8 cellular contexts compared by ENCODE assay signal in genomic region chr11:47185305-47186075, GRCh38. TPM values are rescaled to one million over a fixed set of nuclear protein-coding genes. Genes with fewer than 3 reads are reported as not detected.
A peak's percentile ranks its signal among the peaks of the same experiment; 100 is the strongest.
DNase-seq lines count a peak whose midpoint lies in the region; ATAC-seq and TF ChIP-seq lines count a peak whose summit lies in the region.

No MANE protein-coding gene starts in this region.

- no peak for TF ChIP-seq CTCF in PC-3 (conservative IDR thresholded peaks at IDR 0.05; ENCODE audit: low read depth, low read length)
- TF ChIP-seq CTCF in colonic mucosa (IDR thresholded peaks at IDR 0.05): no peak
- TF ChIP-seq CTCF in liver (IDR thresholded peaks at IDR 0.05; ENCODE audit: low read depth, low read length, missing input control): no peak
- TF ChIP-seq CTCF in thoracic aorta (IDR thresholded peaks at IDR 0.05): no peak

- ATAC-seq in PC-3: peak; percentile 65
- ATAC-seq in thoracic aorta (ENCODE audit: insufficient number of reproducible peaks, low FRiP score, low read depth): peak; percentile 7
- ATAC-seq in HG02588 (IDR thresholded peaks at IDR 0.05; ENCODE audit: unreplicated experiment): no peak
- no peak for ATAC-seq in HG03196 (IDR thresholded peaks at IDR 0.05; ENCODE audit: unreplicated experiment)

- peaks cover 8% of the 10 kb centered on the region for H3K4me1 Mint-ChIP-seq in T-helper 2 cell treated with Interferon-gamma antibody and Interleukin-4, amounts not matched to agents 5 μg/mL and 100 μg/mL, for 36 hours (ENCODE audit: low read depth)

- POLR2A ChIA-PET in PC-3 (lab: Charles Lee; ENCODE audit: unreplicated experiment): interaction anchor here (0.8 to 1.3 kb wide), 4 partner anchors 25 to 63 kb away, joined by 3 to 16 read pairs (median 9); partner anchors contain the start of genes ACP2 and DDB2

- CTCF ChIA-PET in PC-3 (lab: Charles Lee): interaction anchor here (0.7 to 1.5 kb wide), 8 partner anchors 29 to 169 kb away, joined by 3 to 20 read pairs (median 10); partner anchors contain the start of genes ACP2 and NR1H3

- H3K9ac ChIP-seq in PC-3 (ENCODE audit: low read length): peak overlapping the region; percentile 85
- H3K9ac ChIP-seq in colonic mucosa (ENCODE audit: low read depth in 2 of 2, low read length in 2 of 2): peak overlapping the region; percentile 63 to 76
- H3K9ac ChIP-seq in liver (ENCODE audit: low read depth in 1 of 2, low read length in 2 of 2): peak overlapping the region; percentile 45 to 49

- H3K36me3 ChIP-seq in PC-3 (ENCODE audit: low read depth, low read length) (no peaks in the 10 kb centered on the region), colonic mucosa (no peaks in the 10 kb centered on the region), liver (ENCODE audit: control insufficient read depth in 4 of 4, insufficient read depth in 3 of 4, low read depth in 1 of 4, low read length in 3 of 4) (peaks cover 0 to 3% (median 1%) of the 10 kb centered on the region in 4 donors), thoracic aorta (peaks cover 3% of the 10 kb centered on the region)

- H3K27me3 ChIP-seq in PC-3 (ENCODE audit: low read length) (no peaks in the 10 kb centered on the region), colonic mucosa (peaks cover 17% of the 10 kb centered on the region), liver (ENCODE audit: control insufficient read depth in 4 of 4, insufficient read depth in 4 of 4, low read length in 3 of 4) (no peaks in the 10 kb centered on the region), thoracic aorta (replicated peaks; ENCODE audit: insufficient read depth) (no peaks in the 10 kb centered on the region)

- no peaks in the 10 kb centered on the region for H3K9me3 ChIP-seq in PC-3 (ENCODE audit: low read length)
- no peaks in the 10 kb centered on the region for H3K9me3 ChIP-seq in colonic mucosa
- H3K9me3 ChIP-seq in liver (ENCODE audit: control insufficient read depth in 4 of 4, low read length in 3 of 4): no peaks in the 10 kb centered on the region
- no peaks in the 10 kb centered on the region for H3K9me3 ChIP-seq in thoracic aorta

- peak overlapping the region; percentile 18 for H3K4me3 Mint-ChIP-seq in T-helper 2 cell treated with Interferon-gamma antibody and Interleukin-4, amounts not matched to agents 5 μg/mL and 100 μg/mL, for 36 hours

- no peak overlapping the region for H3K27ac Mint-ChIP-seq in T-helper 2 cell treated with Interferon-gamma antibody and Interleukin-4, amounts not matched to agents 5 μg/mL and 100 μg/mL, for 36 hours

- DNase-seq in T-helper 2 cell treated with Interferon-gamma antibody and Interleukin-4, amounts not matched to agents 5 μg/mL and 100 μg/mL, for 36 hours (ENCODE audit: low spot score): peak; percentile 14
- DNase-seq in T-helper 2 cell: no peak
- DNase-seq in PC-3: peak; percentile 84
- no peak for DNase-seq in colonic mucosa
- no peak for DNase-seq in thoracic aorta (ENCODE audit: low spot score)

- WGBS in liver: 4% methylated on average over 50 of the region's 50 CpGs

- H3K4me3 ChIP-seq in PC-3 (ENCODE audit: low read length) (peak overlapping the region; percentile 90), colonic mucosa (peak overlapping the region; percentile 75), liver (ENCODE audit: low read depth in 1 of 3, low read length in 3 of 3) (peak overlapping the region; percentile 49 to 84 (median 75)), thoracic aorta (peak overlapping the region; percentile 73)

- peak overlapping the region; percentile 92 for H3K4me2 ChIP-seq in PC-3 (ENCODE audit: low read length)

- BruUV-seq in PC-3 (replicated peaks; lab: Mats Ljungman, UMichigan): TSS peak; percentile 35

- H3K79me2 ChIP-seq in PC-3 (ENCODE audit: low read length): peaks cover 46% of the 10 kb centered on the region

- H3K4me1 ChIP-seq in PC-3 (ENCODE audit: insufficient read depth, low read length): peaks cover 22% of the 10 kb centered on the region
- peaks cover 12% of the 10 kb centered on the region for H3K4me1 ChIP-seq in colonic mucosa
- H3K4me1 ChIP-seq in liver (ENCODE audit: control insufficient read depth in 4 of 4, insufficient read depth in 4 of 4, low read length in 3 of 4): peaks cover 8 to 66% (median 50%) of the 10 kb centered on the region in 4 donors
- H3K4me1 ChIP-seq in thoracic aorta (ENCODE audit: control insufficient read depth in 1 of 2, low read depth in 2 of 2): peaks cover 22 to 50% of the 10 kb centered on the region in 2 donors

- no peaks in the 10 kb centered on the region for H3K9me3 Mint-ChIP-seq in T-helper 2 cell treated with Interferon-gamma antibody and Interleukin-4, amounts not matched to agents 5 μg/mL and 100 μg/mL, for 36 hours

- no peaks in the 10 kb centered on the region for H4K20me1 ChIP-seq in PC-3 (ENCODE audit: low read length)

- H2AFZ ChIP-seq in PC-3 (ENCODE audit: low read length): peak overlapping the region; percentile 76

- no peak for TF ChIP-seq RAD21 in liver (IDR thresholded peaks at IDR 0.05)

- intact Hi-C loops in PC-3 (cut with micrococcal nuclease) (loop anchor here (1.0 kb wide), 1 partner anchor 29 kb away; the partner anchor contains the start of gene DDB2), colonic mucosa (cut with DNase I) (no loop called here)

- H3F3A ChIP-seq in PC-3 (ENCODE audit: low read length, unreplicated experiment): no peaks in the 10 kb centered on the region

- H3K27ac ChIP-seq in PC-3 (ENCODE audit: low read length) (peak overlapping the region; percentile 81), colonic mucosa (peak overlapping the region; percentile 53), liver (ENCODE audit: low read depth in 1 of 2, low read length in 2 of 2) (peak overlapping the region; percentile 71 to 87), thoracic aorta (peak overlapping the region; percentile 81 to 83)

- no peaks in the 10 kb centered on the region for H3K36me3 Mint-ChIP-seq in T-helper 2 cell treated with Interferon-gamma antibody and Interleukin-4, amounts not matched to agents 5 μg/mL and 100 μg/mL, for 36 hours (ENCODE audit: low read depth)

- no peaks in the 10 kb centered on the region for H3K9me2 ChIP-seq in PC-3 (replicated peaks; ENCODE audit: low read length)

- peaks cover 35% of the 10 kb centered on the region for H3K27me3 Mint-ChIP-seq in T-helper 2 cell treated with Interferon-gamma antibody and Interleukin-4, amounts not matched to agents 5 μg/mL and 100 μg/mL, for 36 hours (ENCODE audit: low read depth)

TF ChIP-seq in liver, 16 proteins besides CTCF, POLR2A, EP300 and RAD21:
- TF ChIP-seq YY1 (IDR thresholded peaks at IDR 0.05) (peak; percentile 9), GABPA (IDR thresholded peaks at IDR 0.05 in 1 of 2, conservative IDR thresholded peaks at IDR 0.05 in 1 of 2) (no peak), HNF4G (IDR thresholded peaks at IDR 0.05) (no peak), HNF4A (conservative IDR thresholded peaks at IDR 0.05) (peak in 1 of 2 donors; percentile 17), ATF3 (IDR thresholded peaks at IDR 0.05) (no peak), ZBTB33 (IDR thresholded peaks at IDR 0.05) (no peak), TAF1 (conservative IDR thresholded peaks at IDR 0.05) (no peak), RXRA (IDR thresholded peaks at IDR 0.05) (no peak), EGR1 (IDR thresholded peaks at IDR 0.05; ENCODE audit: low read depth in 2 of 2) (no peak), JUND (IDR thresholded peaks at IDR 0.05) (no peak), MAX (IDR thresholded peaks at IDR 0.05) (no peak), NR2F2 (IDR thresholded peaks at IDR 0.05) (no peak)

RNA-seq across cellular contexts. Expression of gene PACSIN3, which starts 0.7 kb away (rescaled TPM):
- 83.9 and 129 TPM in 2 replicates for total RNA-seq in PC-3 (2014; rRNA removed)
- 10 to 100 TPM in 1 of 2 donors, 1 to 10 TPM in 1; 3.2 to 11.2 TPM for total RNA-seq in colonic mucosa
- total RNA-seq in liver: 10 to 100 TPM; 12.1 to 20.6 TPM
- 10 to 100 TPM; 18.7 to 23.3 TPM for polyA plus RNA-seq in liver
- 10 to 100 TPM; 30.3 to 44.4 TPM for total RNA-seq in thoracic aorta

RNA-seq across cellular contexts. Expression of gene ARFGAP2, which starts 8.8 kb away (rescaled TPM):
- total RNA-seq in PC-3 (2014; rRNA removed): 97.5 and 125 TPM in 2 replicates
- total RNA-seq in colonic mucosa: 100 to 1,000 TPM in 1 of 2 donors, 10 to 100 TPM in 1; 64.6 to 109 TPM
- 100 to 1,000 TPM in 1 of 2 donors, 10 to 100 TPM in 1; 61.1 to 163 TPM for total RNA-seq in liver
- polyA plus RNA-seq in liver: 10 to 100 TPM; 37.3 to 44.9 TPM
- 100 to 1,000 TPM; 122 to 164 TPM for total RNA-seq in thoracic aorta

RNA-seq across cellular contexts. Expression of gene DDB2, which starts 29.3 kb away (rescaled TPM):
- total RNA-seq in PC-3 (2014; rRNA removed) (45.4 and 54.5 TPM in 2 replicates), colonic mucosa (10 to 100 TPM; 28.0 to 46.5 TPM), liver (1 to 10 TPM; 6.6 to 7.6 TPM), thoracic aorta (10 to 100 TPM; 45.6 to 69.7 TPM)
- 10 to 100 TPM in 1 of 2 donors, 1 to 10 TPM in 1; 10.0 to 11.9 TPM for polyA plus RNA-seq in liver

Comparison
In these comparisons a context has a peak if more than half of its experiments do, and no peak if none do; other contexts are left out.
1. DNase-seq: peak in T-helper 2 cell treated with Interferon-gamma antibody and Interleukin-4, amounts not matched to agents 5 μg/mL and 100 μg/mL, for 36 hours (single experiment) and PC-3 (single experiment); none in T-helper 2 cell (0 of 5), colonic mucosa (single experiment) and thoracic aorta (single experiment).
2. ATAC-seq: peak in PC-3 (single experiment) and thoracic aorta (single experiment); none in HG02588 (single experiment) and HG03196 (single experiment).
3. Peak in every context shown above with its lines, with median percentiles within 50 percentile points of each other: H3K27ac ChIP-seq, H3K4me3 ChIP-seq and H3K9ac ChIP-seq.